ENCODE assay signal across 24 cellular contexts in genomic region chr4:25101836-25102235, GRCh38.
"Had no signal": no experiment of that assay in that cellular context is flagged by ENCODE, and none has a peak within 500 bp of the region (broad histone marks: within the 10 kb centered on the region; RNA-seq: fewer than 3 reads in every experiment).

No MANE protein-coding gene starts in this region.

- H3K27me3 ChIP-seq: ascending aorta, body of pancreas had no signal

- H3K4me3 ChIP-seq: ascending aorta, body of pancreas had no signal

- FAIRE-seq: bronchial epithelial cell had no signal

- H3K4me1 ChIP-seq: ascending aorta, body of pancreas had no signal

- ATAC-seq: activated naive CD4-positive, alpha-beta T cell treated with anti-CD3 and anti-CD28 coated beads, Interleukin-2, amount 50 U/mL, for 72 hours; activated naive CD8-positive, alpha-beta T cell treated with anti-CD3 and anti-CD28 coated beads, Interleukin-2, amount 50 U/mL, for 24 hours; activated T-cell treated with anti-CD3 and anti-CD28 coated beads, Interleukin-2, amount 50 U/mL, for 4 hours; body of pancreas; T-helper 17 cell had no signal

- H3K27ac ChIP-seq: ascending aorta, body of pancreas, VCaP had no signal

- DNase-seq: activated CD4-positive, alpha-beta memory T cell treated with anti-CD3 and anti-CD28 coated beads for 36 hours; activated CD4-positive, alpha-beta T cell treated with anti-CD3 and anti-CD28 coated beads, Interleukin-2, amount 10 ng/mL, durations not matched to agents 7 days and 5 days; activated CD4-positive, CD25-positive, alpha-beta regulatory T cell; activated CD8-positive, alpha-beta memory T cell treated with anti-CD3 and anti-CD28 coated beads for 24 hours; activated effector memory CD4-positive, alpha-beta T cell treated with anti-CD3 and anti-CD28 coated beads, Interleukin-2, amount 50 U/mL, for 16 hours; activated naive CD4-positive, alpha-beta T cell treated with Interleukin-2 at 50 U/mL for 16 hours; activated naive CD8-positive, alpha-beta T cell treated with anti-CD3 and anti-CD28 coated beads, Interleukin-2, amount 50 U/mL, for 24 hours; activated T-cell treated with anti-CD3 and anti-CD28 coated beads, Interleukin-2, amount 50 U/mL, for 4 hours; amniotic stem cell; body of pancreas; Karpas-422; MM.1S; NCI-H1105; NCI-H1436 treated with DMSO at 0.1 percent for 48 hours; NCI-H2171; NCI-H345; NCI-H526 treated with DMSO at 0.1 percent for 48 hours; SIG-M5; T-helper 17 cell; T1000 had no signal

- H3K9me3 ChIP-seq: ascending aorta, body of pancreas had no signal

- H3K36me3 ChIP-seq: ascending aorta had no signal
